In the genomic region with DNA sequence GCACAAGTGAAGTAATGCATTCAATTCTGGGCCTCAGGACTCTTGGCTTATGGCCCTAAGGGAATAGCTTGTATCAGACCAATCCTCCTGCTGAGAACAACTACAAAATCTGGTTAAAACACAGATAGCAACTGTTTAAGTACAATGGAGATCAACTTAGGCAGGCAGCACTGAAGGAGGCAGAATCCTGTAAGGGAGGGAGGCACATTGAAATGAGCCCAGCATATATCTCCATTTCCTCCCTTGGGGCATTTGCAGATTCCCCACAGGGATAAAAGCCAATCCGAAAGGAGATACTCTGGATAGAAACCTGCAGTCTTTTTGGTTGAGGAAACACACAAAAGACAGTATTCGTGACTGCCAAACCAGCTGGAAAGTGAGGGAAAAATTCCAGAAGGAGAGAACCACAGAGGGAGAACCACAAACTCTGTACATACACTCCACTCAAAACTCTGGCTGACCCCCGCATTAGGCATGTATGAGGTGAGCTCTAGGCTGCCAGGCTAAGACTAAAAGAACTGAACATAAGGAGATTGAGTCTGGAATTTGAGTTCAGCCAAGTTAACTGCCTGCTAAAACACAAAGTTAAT, we compare ENCODE assay signal across 27 cellular contexts. TPM values are rescaled to one million over a fixed set of nuclear protein-coding genes. Genes with fewer than 3 reads are reported as not detected.
DNase-seq lines count a peak whose midpoint lies in the region; TF ChIP-seq lines count a peak whose summit lies in the region.
"Had no signal": no experiment of that assay in that cellular context is flagged by ENCODE, and none has a peak within 500 bp of the region (broad histone marks: within the 10 kb centered on the region; RNA-seq: fewer than 3 reads in every experiment).

No MANE protein-coding gene starts in this region.

- peak overlapping the region; percentile 70 for H3K27ac ChIP-seq in A673 (ENCODE audit: low read depth, low read length, poor library complexity, severe bottlenecking)
- H3K27ac ChIP-seq in HUES48 (ENCODE audit: low read depth, low read length), result peak overlapping the region; percentile 51
- H3K27ac ChIP-seq in endodermal cell (ENCODE audit: low read depth, low read length), result no peak overlapping the region
- H3K27ac ChIP-seq: ascending aorta, gastrocnemius medialis, stomach, uterus had no signal

- no peaks in the 10 kb centered on the region for H3K27me3 Mint-ChIP-seq in endodermal cell (ENCODE audit: insufficient read depth)
- H3K27me3 Mint-ChIP-seq: activated naive CD8-positive, alpha-beta T cell treated with anti-CD3 and anti-CD28 coated beads, Interleukin-2, amount 10 ng/mL, durations not matched to agents 7 days and 5 days; central memory CD8-positive, alpha-beta T cell; effector memory CD8-positive, alpha-beta T cell had no signal

- 37% methylated on average over 3 of the region's 3 CpGs; no CpG with 5 or more reads in 1 of the 2 experiments for whole genome bisulfite sequencing in endodermal cell (ENCODE audit: insufficient coverage in 1 of 2, insufficient read length in 1 of 2), 2 experiments

- intact Hi-C loops in A673 (cut with micrococcal nuclease; ENCODE audit: unreplicated experiment), result no loop called here

- H3K4me3 ChIP-seq in A673 (ENCODE audit: low read depth, low read length, poor library complexity, severe bottlenecking) (no peak overlapping the region), HUES48 (ENCODE audit: low read depth, low read length) (no peak overlapping the region), endodermal cell (ENCODE audit: low read length) (peak overlapping the region; percentile 9)
- H3K4me3 ChIP-seq: ascending aorta, gastrocnemius medialis, stomach, uterus had no signal

- H3K4me1 ChIP-seq in A673 (ENCODE audit: insufficient read depth, low read length, poor library complexity, severe bottlenecking) (peaks cover 16% of the 10 kb centered on the region), HUES48 (ENCODE audit: control insufficient read depth, insufficient read depth, low read length) (peaks cover 21% of the 10 kb centered on the region), endodermal cell (ENCODE audit: control insufficient read depth, insufficient read depth, low read length) (peaks cover 9% of the 10 kb centered on the region)
- H3K4me1 ChIP-seq: ascending aorta, gastrocnemius medialis, stomach, uterus had no signal

- peak; percentile 92 for DNase-seq in A673 (ENCODE audit: low spot score)
- peak; percentile 13 for DNase-seq in NCI-H82 treated with DMSO at 0.1 percent for 48 hours (lab: John Stamatoyannopoulos, UW; ENCODE audit: unreplicated experiment)
- peak; percentile 60 for DNase-seq in endodermal cell
- DNase-seq in NK-92 treated with Interleukin-12 subunit alpha and Interleukin-12 subunit beta, amount 100 ng/mL, for 24 hours (lab: John Stamatoyannopoulos, UW), result no peak
- DNase-seq in NCI-H128 (lab: John Stamatoyannopoulos, UW; ENCODE audit: unreplicated experiment), result no peak
- DNase-seq in DMS79 treated with DMSO at 0.1 percent for 48 hours (lab: John Stamatoyannopoulos, UW), result no peak
- DNase-seq in activated CD4-positive, CD25-positive, alpha-beta regulatory T cell (lab: John Stamatoyannopoulos, UW), result no peak
- DNase-seq: activated CD4-positive, alpha-beta T cell treated with anti-CD3 and anti-CD28 coated beads, Interleukin-2, amount 50 U/mL, for 48 hours; activated gamma-delta T cell treated with Interleukin-2 at 50 U/mL for 16 hours; activated naive CD8-positive, alpha-beta T cell treated with anti-CD3 and anti-CD28 coated beads, Interleukin-2, amount 10 ng/mL, durations not matched to agents 7 days and 5 days; activated T-cell treated with anti-CD3 and anti-CD28 coated beads, Interleukin-2, amount 50 U/mL, for 48 hours; Calu3; effector memory CD8-positive, alpha-beta T cell; gastrocnemius medialis; left cardiac atrium; NCI-H1930; NCI-H345; OCI-M1; SK-N-SH; stimulated activated CD4-positive, alpha-beta T cell treated with anti-CD3 and anti-CD28 coated beads, Interleukin-4, amount 100 ng/mL, for 1 hour; stomach; uterus had no signal

- no peak overlapping the region for H3K27ac Mint-ChIP-seq in endodermal cell
- H3K27ac Mint-ChIP-seq: activated naive CD8-positive, alpha-beta T cell treated with anti-CD3 and anti-CD28 coated beads, Interleukin-2, amount 10 ng/mL, durations not matched to agents 7 days and 5 days; effector memory CD8-positive, alpha-beta T cell; nephron; T-helper 1 cell treated with Interleukin-12 subunit alpha and Interleukin-12 subunit beta and Interleukin-4 antibody, amounts not matched to agents 30 μg/mL and 1 μg/mL, for 36 hours had no signal

- H3K9me3 Mint-ChIP-seq in endodermal cell, result peaks cover 9% of the 10 kb centered on the region
- H3K9me3 Mint-ChIP-seq: activated naive CD8-positive, alpha-beta T cell treated with anti-CD3 and anti-CD28 coated beads, Interleukin-2, amount 10 ng/mL, durations not matched to agents 7 days and 5 days; central memory CD8-positive, alpha-beta T cell; effector memory CD8-positive, alpha-beta T cell; T-helper 1 cell treated with Interleukin-12 subunit alpha and Interleukin-12 subunit beta and Interleukin-4 antibody, amounts not matched to agents 30 μg/mL and 1 μg/mL, for 36 hours had no signal

- peaks cover 23% of the 10 kb centered on the region for H3K4me1 Mint-ChIP-seq in endodermal cell
- H3K4me1 Mint-ChIP-seq: activated naive CD8-positive, alpha-beta T cell treated with anti-CD3 and anti-CD28 coated beads, Interleukin-2, amount 10 ng/mL, durations not matched to agents 7 days and 5 days; nephron had no signal

- CTCF ChIA-PET in A673 (lab: Charles Lee), result no interaction called here

- TF ChIP-seq CTCF in A673 (conservative IDR thresholded peaks at IDR 0.05; ENCODE audit: low read depth, low read length) (no peak), endodermal cell (conservative IDR thresholded peaks at IDR 0.05) (no peak)

- no TSS peak for BruUV-seq in A673 (replicated peaks; lab: Mats Ljungman, UMichigan)

- H3K9me3 ChIP-seq in A673 (ENCODE audit: low read depth, low read length, poor library complexity, severe bottlenecking) (peaks cover 10% of the 10 kb centered on the region), HUES48 (ENCODE audit: control insufficient read depth, insufficient read depth, low read length) (no peaks in the 10 kb centered on the region), endodermal cell (ENCODE audit: control insufficient read depth, low read length) (peaks cover 24% of the 10 kb centered on the region)
- H3K9me3 ChIP-seq: ascending aorta, gastrocnemius medialis, SK-N-SH, stomach, uterus had no signal

- H3K36me3 ChIP-seq in A673 (ENCODE audit: insufficient read depth, low read length, poor library complexity, severe bottlenecking) (peaks cover 3% of the 10 kb centered on the region), HUES48 (ENCODE audit: control insufficient read depth, insufficient read depth, low read length) (no peaks in the 10 kb centered on the region), endodermal cell (ENCODE audit: control insufficient read depth, insufficient read depth, low read length) (peaks cover 29% of the 10 kb centered on the region)
- H3K36me3 ChIP-seq: gastrocnemius medialis, uterus had no signal

- peaks cover 28% of the 10 kb centered on the region for H3K36me3 Mint-ChIP-seq in endodermal cell (ENCODE audit: low read depth)

- POLR2A ChIA-PET in A673 (lab: Charles Lee; ENCODE audit: low non-redundant PET), result no interaction called here

- H3K4me3 Mint-ChIP-seq in endodermal cell, result no peak overlapping the region
- H3K4me3 Mint-ChIP-seq: activated naive CD8-positive, alpha-beta T cell treated with anti-CD3 and anti-CD28 coated beads, Interleukin-2, amount 10 ng/mL, durations not matched to agents 7 days and 5 days; central memory CD8-positive, alpha-beta T cell; effector memory CD8-positive, alpha-beta T cell; nephron; T-helper 1 cell treated with Interleukin-12 subunit alpha and Interleukin-12 subunit beta and Interleukin-4 antibody, amounts not matched to agents 30 μg/mL and 1 μg/mL, for 36 hours had no signal

- H3K27me3 ChIP-seq in A673 (replicated peaks; ENCODE audit: insufficient read depth, low read depth, low read length, poor library complexity) (no peaks in the 10 kb centered on the region), HUES48 (ENCODE audit: control insufficient read depth, insufficient read depth, low read length) (no peaks in the 10 kb centered on the region), endodermal cell (ENCODE audit: control insufficient read depth, insufficient read depth, low read length, poor library complexity, severe bottlenecking) (no peaks in the 10 kb centered on the region)
- H3K27me3 ChIP-seq: ascending aorta, gastrocnemius medialis, stomach, uterus had no signal

- H3K9ac ChIP-seq in HUES48 (ENCODE audit: low read depth, low read length) (no peak overlapping the region), endodermal cell (ENCODE audit: extremely low read depth, low read length, poor library complexity, severe bottlenecking) (no peak overlapping the region)
- H3K9ac ChIP-seq: SK-N-SH had no signal

RNA-seq across cellular contexts. Expression of a gene that starts 57.3 kb away (rescaled TPM):
- total RNA-seq in A673 (2021) (133 and 137 TPM in 2 replicates), endodermal cell (100 to 1,000 TPM; 142 to 157 TPM)
- 98.2 TPM for polyA plus RNA-seq in endodermal cell (2013, experiment 1 of 2)
- 87.0 TPM for polyA plus RNA-seq in endodermal cell (2013, experiment 2 of 2)

Comparison
In these comparisons a context has a peak if more than half of its experiments do, and no peak if none do; other contexts are left out.
1. DNase-seq: peak in A673 (single experiment), NCI-H82 treated with DMSO at 0.1 percent for 48 hours (single experiment) and endodermal cell (single experiment); none in NK-92 treated with Interleukin-12 subunit alpha and Interleukin-12 subunit beta, amount 100 ng/mL, for 24 hours (single experiment), NCI-H128 (single experiment), DMS79 treated with DMSO at 0.1 percent for 48 hours (single experiment) and activated CD4-positive, CD25-positive, alpha-beta regulatory T cell (0 of 4).